ENCODE assay signal across 8 cellular contexts in genomic region chr10:100993986-100994708, GRCh38. TPM values are rescaled to one million over a fixed set of nuclear protein-coding genes. Genes with fewer than 3 reads are reported as not detected.
DNase-seq lines count a peak whose midpoint lies in the region; ATAC-seq and TF ChIP-seq lines count a peak whose summit lies in the region.

No MANE protein-coding gene starts in this region.

- H3K9me3 Mint-ChIP-seq in nephron = no peaks in the 10 kb centered on the region
- no peaks in the 10 kb centered on the region for H3K9me3 Mint-ChIP-seq in T-helper 2 cell treated with Interferon-gamma antibody and Interleukin-4, amounts not matched to agents 5 μg/mL and 100 μg/mL, for 36 hours

- peak overlapping the region; percentile 52 to 96 (median 85) for H3K4me3 Mint-ChIP-seq in nephron
- no peak overlapping the region for H3K4me3 Mint-ChIP-seq in T-helper 2 cell treated with Interferon-gamma antibody and Interleukin-4, amounts not matched to agents 5 μg/mL and 100 μg/mL, for 36 hours

- H3K36me3 Mint-ChIP-seq in nephron (ENCODE audit: low read depth) = peaks cover 23% of the 10 kb centered on the region
- peaks cover 34% of the 10 kb centered on the region for H3K36me3 Mint-ChIP-seq in T-helper 2 cell treated with Interferon-gamma antibody and Interleukin-4, amounts not matched to agents 5 μg/mL and 100 μg/mL, for 36 hours (ENCODE audit: low read depth)

- no peaks in the 10 kb centered on the region for H3K27me3 Mint-ChIP-seq in nephron (ENCODE audit: low read depth)
- H3K27me3 Mint-ChIP-seq in T-helper 2 cell treated with Interferon-gamma antibody and Interleukin-4, amounts not matched to agents 5 μg/mL and 100 μg/mL, for 36 hours (ENCODE audit: low read depth) = no peaks in the 10 kb centered on the region

- H3K27ac Mint-ChIP-seq in nephron = peak overlapping the region; percentile 84 to 99 (median 98)
- H3K27ac Mint-ChIP-seq in T-helper 2 cell treated with Interferon-gamma antibody and Interleukin-4, amounts not matched to agents 5 μg/mL and 100 μg/mL, for 36 hours = no peak overlapping the region

- no peak for ATAC-seq in HG02885 (IDR thresholded peaks at IDR 0.05; ENCODE audit: poor library complexity, unreplicated experiment)
- ATAC-seq in HG03565 (IDR thresholded peaks at IDR 0.05; ENCODE audit: unreplicated experiment) = no peak

- TF ChIP-seq CTCF in cardiac fibroblast (IDR thresholded peaks at IDR 0.05; ENCODE audit: low read depth, low read length) = peak; percentile 64
- TF ChIP-seq CTCF in nephron (IDR thresholded peaks at IDR 0.05; ENCODE audit: unreplicated experiment in 3 of 3) = peak; percentile 71 to 81 (median 71)

- peaks cover 36% of the 10 kb centered on the region for H3K4me1 Mint-ChIP-seq in nephron
- H3K4me1 Mint-ChIP-seq in T-helper 2 cell treated with Interferon-gamma antibody and Interleukin-4, amounts not matched to agents 5 μg/mL and 100 μg/mL, for 36 hours (ENCODE audit: low read depth) = peaks cover 16% of the 10 kb centered on the region

- DNase-seq in CD1c-positive myeloid dendritic cell (ENCODE audit: extremely low spot score) (peak; percentile 16), HT1080 (ENCODE audit: low read depth) (peak; percentile 52), cardiac fibroblast (ENCODE audit: low read depth in 2 of 2) (peak; percentile 57 to 58), NCI-H2029 treated with DMSO at 0.1 percent for 48 hours (lab: John Stamatoyannopoulos, UW) (no peak)
- no peak for DNase-seq in T-helper 2 cell treated with Interferon-gamma antibody and Interleukin-4, amounts not matched to agents 5 μg/mL and 100 μg/mL, for 36 hours (ENCODE audit: low spot score)

- H3K4me3 ChIP-seq in cardiac fibroblast (replicated peaks in 1 of 2; ENCODE audit: low read depth in 2 of 2, low read length in 2 of 2) = no peak overlapping the region

RNA-seq across cellular contexts. Expression of gene LZTS2, which starts 5.5 kb away (rescaled TPM):
- total RNA-seq in HT1080 (2014; rRNA removed; shearing (Covaris generic)) = 51.8 and 62.1 TPM in 2 replicates
- polyA plus RNA-seq in HT1080 (2015; cell fraction: cytosol; rRNA removed) = 44.8 and 46.6 TPM in 2 replicates
- polyA plus RNA-seq in HT1080 (2015; cell fraction: nucleus; rRNA removed) = 73.4 and 79.0 TPM in 2 replicates

RNA-seq across cellular contexts. Expression of gene TWNK, which starts 6.8 kb away (rescaled TPM):
- 29.8 and 35.9 TPM in 2 replicates for total RNA-seq in HT1080 (2014; rRNA removed; shearing (Covaris generic))
- 23.1 and 25.3 TPM in 2 replicates for polyA plus RNA-seq in HT1080 (2015; cell fraction: cytosol; rRNA removed)
- polyA plus RNA-seq in HT1080 (2015; cell fraction: nucleus; rRNA removed) = 32.6 and 36.7 TPM in 2 replicates

RNA-seq across cellular contexts. Expression of gene MRPL43, which starts 6.8 kb away (rescaled TPM):
- 120 and 146 TPM in 2 replicates for total RNA-seq in HT1080 (2014; rRNA removed; shearing (Covaris generic))
- polyA plus RNA-seq in HT1080 (2015; cell fraction: cytosol; rRNA removed) = 124 and 133 TPM in 2 replicates
- 73.2 and 82.2 TPM in 2 replicates for polyA plus RNA-seq in HT1080 (2015; cell fraction: nucleus; rRNA removed)

RNA-seq across cellular contexts. Expression of gene SEMA4G, which starts 24.8 kb away (rescaled TPM):
- 0.53 and 2.9 TPM in 2 replicates for total RNA-seq in HT1080 (2014; rRNA removed; shearing (Covaris generic))
- 5.3 and 6.7 TPM in 2 replicates for polyA plus RNA-seq in HT1080 (2015; cell fraction: cytosol; rRNA removed)
- polyA plus RNA-seq in HT1080 (2015; cell fraction: nucleus; rRNA removed) = 9.5 and 11.8 TPM in 2 replicates

RNA-seq across cellular contexts. Expression of gene PDZD7, which starts 36.8 kb away (rescaled TPM):
- 0.80 and 1.6 TPM in 2 replicates for total RNA-seq in HT1080 (2014; rRNA removed; shearing (Covaris generic))
- polyA plus RNA-seq in HT1080 (2015; cell fraction: cytosol; rRNA removed) = 1.2 and 1.3 TPM in 2 replicates
- 2.8 and 4.4 TPM in 2 replicates for polyA plus RNA-seq in HT1080 (2015; cell fraction: nucleus; rRNA removed)

Comparison
In these comparisons a context has a peak if more than half of its experiments do, and no peak if none do; other contexts are left out.
1. DNase-seq: peak in CD1c-positive myeloid dendritic cell (single experiment), HT1080 (single experiment) and cardiac fibroblast (2 of 2); none in NCI-H2029 treated with DMSO at 0.1 percent for 48 hours (single experiment) and T-helper 2 cell treated with Interferon-gamma antibody and Interleukin-4, amounts not matched to agents 5 μg/mL and 100 μg/mL, for 36 hours (single experiment).